In genomic region chr17:48620497-48621139, GRCh38 we compare ENCODE assay signal across 33 cellular contexts. TPM values are rescaled to one million over a fixed set of nuclear protein-coding genes. Genes with fewer than 3 reads are reported as not detected.
DNase-seq lines count a peak whose midpoint lies in the region; ATAC-seq, FAIRE-seq and TF ChIP-seq lines count a peak whose summit lies in the region.
"Had no signal": no experiment of that assay in that cellular context is flagged by ENCODE, and none has a peak within 500 bp of the region (broad histone marks: within the 10 kb centered on the region; RNA-seq: fewer than 3 reads in every experiment).

No MANE protein-coding gene starts in this region.

- no peak overlapping the region for H3K4me2 ChIP-seq in neuronal stem cell (ENCODE audit: insufficient read depth, low read length, poor library complexity, severe bottlenecking)

- H3K4me3 ChIP-seq in Panc1 (ENCODE audit: low read depth in 2 of 2, low read length in 2 of 2) (peak overlapping the region in 1 of 2 experiments; percentile 3; a peak in 1 of 4 replicates), kidney (ENCODE audit: low read length in 2 of 2) (peak overlapping the region; percentile 29 to 44), neuronal stem cell (ENCODE audit: low read length in 2 of 2) (no peak overlapping the region), sigmoid colon (no peak overlapping the region)
- H3K4me3 ChIP-seq: adrenal gland, breast epithelium, HAP-1, lower lobe of right lung, prostate gland, SK-N-MC, testis had no signal

- no peak overlapping the region for H2BK120ac ChIP-seq in neuronal stem cell (ENCODE audit: low read depth, low read length)

- no peak for TF ChIP-seq EP300 in sigmoid colon (IDR thresholded peaks at IDR 0.05)

- no peak overlapping the region for H2BK15ac ChIP-seq in neuronal stem cell (ENCODE audit: low read length)

- no TSS peak for BruUV-seq in Panc1 (replicated peaks; lab: Mats Ljungman, UMichigan)

- CTCF ChIA-PET in Panc1 (lab: Charles Lee) = no interaction called here

- H2BK12ac ChIP-seq in neuronal stem cell (ENCODE audit: low read length) = no peak overlapping the region

- TF ChIP-seq CTCF in Panc1 (IDR thresholded peaks at IDR 0.05) = no peak
- TF ChIP-seq CTCF in kidney (IDR thresholded peaks at IDR 0.05; ENCODE audit: borderline replicate concordance, extremely low read depth, insufficient read depth) = no peak
- TF ChIP-seq CTCF in sigmoid colon (IDR thresholded peaks at IDR 0.05) = no peak

- peaks cover 71% of the 10 kb centered on the region for H3K4me1 ChIP-seq in Panc1 (ENCODE audit: control insufficient read depth, insufficient read depth, low read length)
- H3K4me1 ChIP-seq in kidney (ENCODE audit: control insufficient read depth in 1 of 2, insufficient read depth in 1 of 2, low read depth in 1 of 2, low read length in 2 of 2) = peaks cover 0 to 11% of the 10 kb centered on the region in 2 donors
- peaks cover 0 to 1% of the 10 kb centered on the region in 2 donors for H3K4me1 ChIP-seq in neuronal stem cell (ENCODE audit: control insufficient read depth in 2 of 2, insufficient read depth in 1 of 2, low read depth in 1 of 2, low read length in 2 of 2)
- peaks cover 0 to 30% (median 28%) of the 10 kb centered on the region in 4 donors for H3K4me1 ChIP-seq in sigmoid colon
- H3K4me1 ChIP-seq: HAP-1, testis had no signal

- H3K23ac ChIP-seq in neuronal stem cell (ENCODE audit: low read depth, low read length, poor library complexity) = peak overlapping the region; percentile 8

- H4K8ac ChIP-seq in neuronal stem cell (ENCODE audit: low read depth, low read length) = no peak overlapping the region

- no peak overlapping the region for H4K91ac ChIP-seq in neuronal stem cell (ENCODE audit: low read depth, low read length, poor library complexity)

- H2AK5ac ChIP-seq in neuronal stem cell (ENCODE audit: low read depth, low read length) = no peak overlapping the region

- DNase-seq in ELF-1 (ENCODE audit: low read depth, low spot score) = peak; percentile 57
- no peak for DNase-seq in Panc1 (ENCODE audit: low read depth, low spot score)
- peak; percentile 61 for DNase-seq in kidney
- DNase-seq in neuronal stem cell (ENCODE audit: low spot score) = no peak
- no peak for DNase-seq in posterior vena cava (ENCODE audit: low spot score)
- no peak for DNase-seq in activated CD4-positive, alpha-beta T cell treated with anti-CD3 and anti-CD28 coated beads, Interleukin-2, amount 50 U/mL, for 1 hour
- DNase-seq in sigmoid colon = no peak
- no peak for DNase-seq in NCI-H1417 (lab: John Stamatoyannopoulos, UW)
- DNase-seq: activated CD4-positive, alpha-beta T cell treated with anti-CD3 and anti-CD28 coated beads for 36 hours; activated naive CD4-positive, alpha-beta T cell; activated T-cell treated with anti-CD3 and anti-CD28 coated beads, Interleukin-2, amount 50 U/mL, for 4 hours; adrenal gland; DMS53; GF-D8; glutamatergic neuron; Karpas-422; lower lobe of right lung; MV-4-11; NCI-H146; NCI-H446; NCI-H774; stimulated activated naive CD8-positive, alpha-beta T cell treated with anti-CD3 and anti-CD28 coated beads, Interleukin-15, Interleukin-2, amounts not matched to agents 100 U/mL and 50 U/mL, for 24 hours; T-helper 2 cell; testis had no signal

- H3K4ac ChIP-seq in neuronal stem cell (ENCODE audit: low read length) = no peak overlapping the region

- ATAC-seq in Panc1 = 0 out of 2 replicates have a peak, but pooled peaks have one; percentile 0
- ATAC-seq: activated CD4-positive, alpha-beta T cell treated with anti-CD3 and anti-CD28 coated beads for 36 hours; activated T-cell treated with anti-CD3 and anti-CD28 coated beads, Interleukin-2, amount 50 U/mL, for 4 hours; lower lobe of right lung; stimulated activated naive CD8-positive, alpha-beta T cell treated with anti-CD3 and anti-CD28 coated beads, Interleukin-15, Interleukin-2, amounts not matched to agents 100 U/mL and 50 U/mL, for 24 hours had no signal

- no peaks in the 10 kb centered on the region for H3K36me3 ChIP-seq in Panc1 (ENCODE audit: control insufficient read depth, insufficient read depth, low read length)
- H3K36me3 ChIP-seq in kidney (ENCODE audit: control insufficient read depth in 1 of 2, insufficient read depth in 2 of 2, low read length in 2 of 2) = no peaks in the 10 kb centered on the region
- H3K36me3 ChIP-seq in neuronal stem cell (replicated peaks in 1 of 2; ENCODE audit: control insufficient read depth in 2 of 2, insufficient read depth in 2 of 2, low read length in 2 of 2) = no peaks in the 10 kb centered on the region
- no peaks in the 10 kb centered on the region for H3K36me3 ChIP-seq in sigmoid colon
- H3K36me3 ChIP-seq: adrenal gland, breast epithelium, HAP-1, lower lobe of right lung, neutrophil, prostate gland had no signal

- H3K27ac ChIP-seq in Panc1 (ENCODE audit: low read length) (peak overlapping the region; percentile 99), kidney (ENCODE audit: low read depth in 2 of 2, low read length in 2 of 2) (peak overlapping the region; percentile 85 to 89), neuronal stem cell (replicated peaks; ENCODE audit: low read length) (no peak overlapping the region), sigmoid colon (no peak overlapping the region)
- H3K27ac ChIP-seq: adrenal gland, breast epithelium, epithelial cell of prostate, lower lobe of right lung, neutrophil, prostate gland, SK-N-MC, testis had no signal

- no CpG with 5 or more reads among the region's 6 CpGs for WGBS in neuronal stem cell (ENCODE audit: extremely low coverage in 2 of 2, insufficient read length in 2 of 2, insufficient replicate concordance in 1 of 2), 2 donors
- 35 to 61% methylated on average over 6 of the region's 6 CpGs for WGBS in sigmoid colon, 2 donors

- FAIRE-seq in kidney (lab: Jason Lieb, UNC) = no peak
- FAIRE-seq: GM19239 had no signal

- H3K27me3 ChIP-seq in Panc1 (ENCODE audit: control insufficient read depth, insufficient read depth, low read length) = no peaks in the 10 kb centered on the region
- peaks cover 79 to 100% (median 99%) of the 10 kb centered on the region in 3 experiments for H3K27me3 ChIP-seq in neuronal stem cell (ENCODE audit: control insufficient read depth in 3 of 3, insufficient read depth in 3 of 3, low read depth in 1 of 3, low read length in 3 of 3)
- H3K27me3 ChIP-seq in sigmoid colon = peaks cover 75 to 100% (median 97%) of the 10 kb centered on the region in 3 donors

- no peak overlapping the region for H3K18ac ChIP-seq in neuronal stem cell (ENCODE audit: low read length)

- no peak overlapping the region for H2BK5ac ChIP-seq in neuronal stem cell (ENCODE audit: low read length)

- H3K9me3 ChIP-seq in Panc1 (ENCODE audit: control insufficient read depth, insufficient read depth, low read depth, low read length) (no peaks in the 10 kb centered on the region), kidney (ENCODE audit: control insufficient read depth in 1 of 2, low read length in 2 of 2) (no peaks in the 10 kb centered on the region), neuronal stem cell (replicated peaks in 1 of 2; ENCODE audit: control insufficient read depth in 2 of 2, insufficient read depth in 1 of 2, low read depth in 1 of 2, low read length in 2 of 2) (peaks cover 0 to 10% of the 10 kb centered on the region in 2 donors), sigmoid colon (no peaks in the 10 kb centered on the region)
- H3K9me3 ChIP-seq: adrenal gland, breast epithelium, HAP-1, lower lobe of right lung, neutrophil, prostate gland, testis had no signal

- peak overlapping the region; percentile 43 to 81 for H3K9ac ChIP-seq in kidney (ENCODE audit: low read length in 2 of 2)
- no peak overlapping the region for H3K9ac ChIP-seq in neuronal stem cell (ENCODE audit: low read depth, low read length, poor library complexity)

- H2AFZ ChIP-seq in neuronal stem cell (ENCODE audit: low read length) = no peak overlapping the region

- in situ Hi-C loops in Panc1 (cut with HindIII; ENCODE audit: low pct_unique_long_range_greater_than_20kb, low sequenced_read_pairs) = no loop called here

- intact Hi-C loops in Panc1 (cut with micrococcal nuclease; ENCODE audit: unreplicated experiment) (no loop called here), kidney (cut with DNase I) (no loop called here), posterior vena cava (cut with DNase I) (no loop called here), sigmoid colon (cut with DNase I) (loop anchor here (5.0 kb wide), 1 partner anchor 107 kb away; the partner anchor contains the start of gene HOXB13)

- no peaks in the 10 kb centered on the region for H3K79me1 ChIP-seq in neuronal stem cell (ENCODE audit: low read depth, low read length)

- H3K14ac ChIP-seq in neuronal stem cell (ENCODE audit: low read length) = no peak overlapping the region

- POLR2A ChIA-PET in Panc1 (lab: Charles Lee) = interaction anchor here (0.6 kb wide), 1 partner anchor 16 kb away, joined by 26 read pairs; no protein-coding TSS in a partner anchor

- no peak for TF ChIP-seq POLR2A in sigmoid colon (IDR thresholded peaks at IDR 0.05)

RNA-seq across cellular contexts. Expression of gene HOXB8, which starts 5.5 kb away (rescaled TPM):
- total RNA-seq in Panc1 (2021; ENCODE audit: unreplicated experiment) = 45.9 TPM
- 47.8 TPM for polyA plus RNA-seq in Panc1 (2012; ENCODE audit: insufficient read length)
- 48.7 TPM for total RNA-seq in kidney
- polyA plus RNA-seq in kidney (ENCODE audit: insufficient read depth, low read depth, low replicate concordance) = 19.3 TPM
- polyA plus RNA-seq in neuronal stem cell (2013, experiment 1 of 2) = not detected
- polyA plus RNA-seq in neuronal stem cell (2013, experiment 2 of 2) = not detected
- total RNA-seq in posterior vena cava = under 1 TPM; 0.19 to 0.93 TPM
- under 1 TPM in 1 of 4 donors, not detected in 3; 0.68 TPM for total RNA-seq in sigmoid colon
- 1 to 10 TPM; 2.1 to 3.4 (median 2.4) TPM for polyA plus RNA-seq in sigmoid colon
- total RNA-seq: activated CD4-positive, alpha-beta T cell treated with anti-CD3 and anti-CD28 coated beads for 36 hours; mucosa of gallbladder had no signal
- polyA plus RNA-seq: BJ had no signal

RNA-seq across cellular contexts. Expression of gene HOXB9, which starts 5.5 kb away (rescaled TPM):
- total RNA-seq in Panc1 (2021; ENCODE audit: unreplicated experiment) (65.9 TPM), kidney (45.8 TPM), posterior vena cava (under 1 TPM in 1 of 2 donors, not detected in 1; 0.24 TPM), sigmoid colon (under 1 TPM in 1 of 4 donors, not detected in 3; 0.28 TPM)
- 83.0 TPM for polyA plus RNA-seq in Panc1 (2012; ENCODE audit: insufficient read length)
- polyA plus RNA-seq in kidney (ENCODE audit: insufficient read depth, low read depth, low replicate concordance) (29.2 TPM), sigmoid colon (10 to 100 TPM; 16.2 to 52.1 (median 19.9) TPM)
- polyA plus RNA-seq in neuronal stem cell (2013, experiment 1 of 2) = not detected
- polyA plus RNA-seq in neuronal stem cell (2013, experiment 2 of 2) = not detected
- total RNA-seq: lower lobe of right lung had no signal
- polyA plus RNA-seq: BJ had no signal

RNA-seq across cellular contexts. Expression of gene HOXB7, which starts 9.8 kb away (rescaled TPM):
- 44.0 TPM for total RNA-seq in Panc1 (2021; ENCODE audit: unreplicated experiment)
- polyA plus RNA-seq in Panc1 (2012; ENCODE audit: insufficient read length) = 36.5 TPM
- 45.4 TPM for total RNA-seq in kidney
- 49.6 TPM for polyA plus RNA-seq in kidney (ENCODE audit: insufficient read depth, low read depth, low replicate concordance)
- polyA plus RNA-seq in neuronal stem cell (2013, experiment 1 of 2) = not detected
- polyA plus RNA-seq in neuronal stem cell (2013, experiment 2 of 2) = not detected
- 10 to 100 TPM in 1 of 2 donors, 1 to 10 TPM in 1; 8.0 to 11.1 TPM for total RNA-seq in posterior vena cava
- 1 to 10 TPM; 1.1 to 6.6 (median 3.4) TPM for total RNA-seq in sigmoid colon
- polyA plus RNA-seq in sigmoid colon = 10 to 100 TPM; 21.3 to 67.3 (median 43.0) TPM
- polyA plus RNA-seq: BJ had no signal

RNA-seq across cellular contexts. Expression of gene HOXB6, which starts 15.8 kb away (rescaled TPM):
- 196 TPM for total RNA-seq in Panc1 (2021; ENCODE audit: unreplicated experiment)
- 167 TPM for polyA plus RNA-seq in Panc1 (2012; ENCODE audit: insufficient read length)
- total RNA-seq in kidney = 90.2 TPM
- 44.0 TPM for polyA plus RNA-seq in kidney (ENCODE audit: insufficient read depth, low read depth, low replicate concordance)
- not detected for polyA plus RNA-seq in neuronal stem cell (2013, experiment 1 of 2)
- polyA plus RNA-seq in neuronal stem cell (2013, experiment 2 of 2) = not detected
- total RNA-seq in posterior vena cava = 1 to 10 TPM; 3.9 to 6.7 TPM
- 10 to 100 TPM in 3 of 4 donors, 1 to 10 TPM in 1; 6.7 to 10.5 (median 10.3) TPM for total RNA-seq in sigmoid colon
- polyA plus RNA-seq in sigmoid colon = 10 to 100 TPM in 2 of 3 donors, 1 to 10 TPM in 1; 6.0 to 28.5 (median 10.2) TPM
- total RNA-seq: activated CD4-positive, alpha-beta T cell treated with anti-CD3 and anti-CD28 coated beads for 36 hours had no signal
- polyA plus RNA-seq: BJ had no signal

RNA-seq across cellular contexts. Expression of gene HOXB5, which starts 27.0 kb away (rescaled TPM):
- total RNA-seq in Panc1 (2021; ENCODE audit: unreplicated experiment) (67.2 TPM), kidney (27.0 TPM), posterior vena cava (1 to 10 TPM; 1.1 to 2.8 TPM), sigmoid colon (1 to 10 TPM; 1.5 to 2.5 (median 2.1) TPM)
- polyA plus RNA-seq in Panc1 (2012; ENCODE audit: insufficient read length) = 64.4 TPM
- polyA plus RNA-seq in kidney (ENCODE audit: insufficient read depth, low read depth, low replicate concordance) (12.3 TPM), sigmoid colon (10 to 100 TPM in 1 of 3 donors, 1 to 10 TPM in 2; 3.2 to 13.9 (median 4.2) TPM)
- polyA plus RNA-seq in neuronal stem cell (2013, experiment 1 of 2) = not detected
- polyA plus RNA-seq in neuronal stem cell (2013, experiment 2 of 2) = not detected
- total RNA-seq: activated CD4-positive, alpha-beta T cell treated with anti-CD3 and anti-CD28 coated beads for 36 hours had no signal
- polyA plus RNA-seq: BJ had no signal

Comparison
In these comparisons a context has a peak if more than half of its experiments do, and no peak if none do; other contexts are left out.
1. DNase-seq: peak in ELF-1 (single experiment) and kidney (single experiment); none in Panc1 (single experiment), neuronal stem cell (single experiment), posterior vena cava (single experiment), activated CD4-positive, alpha-beta T cell treated with anti-CD3 and anti-CD28 coated beads, Interleukin-2, amount 50 U/mL, for 1 hour (single experiment), sigmoid colon (single experiment) and NCI-H1417 (0 of 3).
2. H3K27ac ChIP-seq: peak in Panc1 (single experiment) and kidney (2 of 2); none in neuronal stem cell (single experiment) and sigmoid colon (0 of 4).
3. H3K4me3 ChIP-seq: peak in kidney (2 of 2); none in neuronal stem cell (0 of 2) and sigmoid colon (0 of 4).
4. RNA of gene HOXB8, which starts 5.5 kb away (total RNA-seq): 48.7 TPM in kidney (single experiment) and 45.9 TPM in Panc1 (single experiment); 0.19 to 0.93 TPM in posterior vena cava and 0.68 TPM in sigmoid colon; every median in the first group is over 10 times any median in the second.
5. RNA of gene HOXB9, which starts 5.5 kb away (total RNA-seq): 65.9 TPM in Panc1 (single experiment) and 45.8 TPM in kidney (single experiment); 0.24 TPM in posterior vena cava and 0.28 TPM in sigmoid colon; every median in the first group is over 10 times any median in the second.